Comparison of ENCODE assay signal across 8 cellular contexts in genomic region chr2:99141110-99142108, GRCh38.
DNase-seq lines count a peak whose midpoint lies in the region; ATAC-seq and TF ChIP-seq lines count a peak whose summit lies in the region.

A gene with protein sequence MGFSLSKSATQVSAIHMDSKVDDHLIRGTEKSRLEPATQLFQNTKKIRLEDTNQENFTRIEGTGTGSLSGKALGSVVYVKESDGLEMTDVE (plus strand): TSS chr2:99141707. CDS start chr2:99150559, 8,852 bp downstream.

- DNase-seq in AG09319 (ENCODE audit: extremely low read depth, low read depth) (peak; percentile 37), NCI-H345 treated with DMSO at 0.1 percent for 48 hours (lab: John Stamatoyannopoulos, UW; ENCODE audit: unreplicated experiment) (peak; percentile 98), islet precursor cell (peak; percentile 97)
- peak; percentile 88 for DNase-seq in activated CD4-positive, CD25-positive, alpha-beta regulatory T cell treated with anti-CD3 and anti-CD28 coated beads, Interleukin-2, amount 50 U/mL, for 16 hours (ENCODE audit: low read depth, low spot score)
- DNase-seq in central memory CD8-positive, alpha-beta T cell (ENCODE audit: low spot score in 2 of 2): peak; percentile 93 to 94
- DNase-seq in stimulated activated CD4-positive, alpha-beta T cell treated with anti-CD3 and anti-CD28 coated beads, Interleukin-12 subunit alpha, Interleukin-12 subunit beta, amount 100 ng/mL, for 4 hours: peak; percentile 97

- H3K4me1 Mint-ChIP-seq in central memory CD8-positive, alpha-beta T cell: peaks cover 30% of the 10 kb centered on the region

- peaks cover 8% of the 10 kb centered on the region for H3K36me3 Mint-ChIP-seq in central memory CD8-positive, alpha-beta T cell (ENCODE audit: insufficient read depth)

- TF ChIP-seq POLR2A in GM19099 (IDR thresholded peaks at IDR 0.05; ENCODE audit: extremely low read depth, insufficient read length, low read depth): peak; percentile 84

- H3K4me3 Mint-ChIP-seq in central memory CD8-positive, alpha-beta T cell: peak within 1 kb of the TSS; percentile 93

- ATAC-seq in HG03354 (IDR thresholded peaks at IDR 0.05; ENCODE audit: poor library complexity, severe bottlenecking, unreplicated experiment): peak; percentile 89
- peak; percentile 85 for ATAC-seq in central memory CD8-positive, alpha-beta T cell (replicated peaks; ENCODE audit: extremely low read depth, poor library complexity, severe bottlenecking)

- TF ChIP-seq CTCF in AG09319 (IDR thresholded peaks at IDR 0.05; ENCODE audit: low read depth, low read length): no peak

- peak within 1 kb of the TSS; percentile 93 for H3K27ac Mint-ChIP-seq in central memory CD8-positive, alpha-beta T cell (ENCODE audit: low read depth)

- no peaks in the 10 kb centered on the region for H3K27me3 Mint-ChIP-seq in central memory CD8-positive, alpha-beta T cell

- no peaks in the 10 kb centered on the region for H3K9me3 Mint-ChIP-seq in central memory CD8-positive, alpha-beta T cell

Comparison
In these comparisons a context has a peak if more than half of its experiments do, and no peak if none do; other contexts are left out.
1. Peak in every context shown above with its lines: DNase-seq and ATAC-seq.
2. DNase-seq: peak in every context shown above with its lines; median percentile 98 in NCI-H345 treated with DMSO at 0.1 percent for 48 hours; 97 in islet precursor cell; 97 in stimulated activated CD4-positive, alpha-beta T cell treated with anti-CD3 and anti-CD28 coated beads, Interleukin-12 subunit alpha, Interleukin-12 subunit beta, amount 100 ng/mL, for 4 hours; 94 in central memory CD8-positive, alpha-beta T cell; 88 in activated CD4-positive, CD25-positive, alpha-beta regulatory T cell treated with anti-CD3 and anti-CD28 coated beads, Interleukin-2, amount 50 U/mL, for 16 hours; 37 in AG09319.